1 cellular context compared by ENCODE assay signal in the genomic region with DNA sequence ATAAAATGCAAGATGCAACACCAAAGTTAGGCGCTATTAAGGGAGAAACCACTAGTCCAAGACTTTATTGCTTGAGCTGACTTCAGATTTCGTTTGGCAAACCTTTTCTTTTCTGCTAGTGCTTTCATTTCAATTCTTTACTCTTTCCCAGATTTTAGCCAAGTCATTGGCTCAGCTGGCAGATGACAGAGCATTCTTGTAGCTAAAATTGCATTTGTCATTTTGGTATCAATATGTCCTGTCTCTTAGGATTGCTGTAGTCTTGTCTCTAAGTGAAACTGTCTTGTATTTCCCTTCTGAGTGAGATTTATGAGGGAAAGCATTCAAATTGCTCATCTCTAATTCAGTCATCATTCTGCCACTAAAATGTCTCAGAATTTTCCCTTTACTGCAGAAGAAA.
TF ChIP-seq lines count a peak whose summit lies in the region.

No MANE protein-coding gene starts in this region.

TF ChIP-seq in K562, 482 proteins besides CTCF, POLR2A, EP300 and RAD21 (continued from another document and continues in another):
- TF ChIP-seq ZBTB43 (CRISPR knock-in tag; IDR thresholded peaks at IDR 0.05) (no peak), TCF7L2 (IDR thresholded peaks at IDR 0.05; ENCODE audit: low read depth, low read length) (no peak), ETV6 (IDR thresholded peaks at IDR 0.05; ENCODE audit: borderline replicate concordance in 1 of 2, low read depth in 2 of 2, low read length in 1 of 2) (no peak), ETV6 (CRISPR knock-in tag; IDR thresholded peaks at IDR 0.05; ENCODE audit: borderline replicate concordance) (no peak), NFE2 (IDR thresholded peaks at IDR 0.05; ENCODE audit: low read depth) (peak; percentile 93), C11orf30 (IDR thresholded peaks at IDR 0.05; ENCODE audit: low read depth) (peak; percentile 88), GABPA (tag; conservative IDR thresholded peaks at IDR 0.05; ENCODE audit: low read depth) (no peak), ZNF586 (CRISPR knock-in tag; conservative IDR thresholded peaks at IDR 0.05) (no peak), SMAD2 (IDR thresholded peaks at IDR 0.05; ENCODE audit: low read depth, low read length) (no peak), ZKSCAN3 (CRISPR knock-in tag; IDR thresholded peaks at IDR 0.05) (no peak), EZH2 (IDR thresholded peaks at IDR 0.05; ENCODE audit: borderline replicate concordance, low read depth, low read length) (no peak), SMARCA4 (IDR thresholded peaks at IDR 0.05) (no peak; the same call in 1 of the 2 replicates), FOSL1 (tag; conservative IDR thresholded peaks at IDR 0.05) (no peak), ARNT (IDR thresholded peaks at IDR 0.05) (no peak), CBX2 (IDR thresholded peaks at IDR 0.05; ENCODE audit: insufficient read depth, low read length, poor library complexity, severe bottlenecking) (no peak), MLX (CRISPR knock-in tag; conservative IDR thresholded peaks at IDR 0.05) (no peak), CXXC5 (CRISPR knock-in tag; IDR thresholded peaks at IDR 0.05) (no peak), SMARCE1 (IDR thresholded peaks at IDR 0.05) (no peak), ZNF175 (CRISPR knock-in tag; IDR thresholded peaks at IDR 0.05; ENCODE audit: low read depth) (no peak), SIRT6 (IDR thresholded peaks at IDR 0.05; ENCODE audit: low read depth, low read length) (no peak), ZFP36 (IDR thresholded peaks at IDR 0.05; ENCODE audit: low read depth, low read length, partially characterized antibody) (no peak), SRF (CRISPR knock-in tag; IDR thresholded peaks at IDR 0.05) (no peak), DPF2 (IDR thresholded peaks at IDR 0.05) (peak; percentile 42; the same call in 1 of the 2 replicates), MEIS2 (IDR thresholded peaks at IDR 0.05; ENCODE audit: partially characterized antibody) (peak; percentile 89), ZNF707 (CRISPR knock-in tag; conservative IDR thresholded peaks at IDR 0.05) (no peak), RBBP5 (IDR thresholded peaks at IDR 0.05; ENCODE audit: borderline replicate concordance, insufficient read depth, low read length, poor library complexity, severe bottlenecking) (no peak), CBFA2T2 (conservative IDR thresholded peaks at IDR 0.05) (no peak), JUN (IDR thresholded peaks at IDR 0.05; ENCODE audit: borderline replicate concordance, low read depth, low read length) (no peak), JUN (CRISPR knock-in tag; IDR thresholded peaks at IDR 0.05; ENCODE audit: borderline replicate concordance) (no peak), FOXK2 (conservative IDR thresholded peaks at IDR 0.05 in 1 of 2, IDR thresholded peaks at IDR 0.05 in 1 of 2; ENCODE audit: low read depth in 2 of 2) (0 out of 4 replicates have a peak, but pooled peaks of 1 of the 2 experiments have one; percentile 52), RFX7 (CRISPR knock-in tag; IDR thresholded peaks at IDR 0.05) (no peak), BRCA1 (IDR thresholded peaks at IDR 0.05) (no peak), BRCA1 (CRISPR knock-in tag; IDR thresholded peaks at IDR 0.05) (no peak), BACH1 (tag; IDR thresholded peaks at IDR 0.05) (0 out of 2 replicates have a peak, but pooled peaks have one; percentile 43), ZSCAN32 (CRISPR knock-in tag; IDR thresholded peaks at IDR 0.05) (no peak), RB1 (IDR thresholded peaks at IDR 0.05; ENCODE audit: low read depth) (no peak), MED1 (CRISPR knock-in tag; IDR thresholded peaks at IDR 0.05; ENCODE audit: borderline replicate concordance) (no peak), BCOR (IDR thresholded peaks at IDR 0.05) (no peak), RBM22 (IDR thresholded peaks at IDR 0.05; ENCODE audit: low read depth, low read length, poor library complexity, severe bottlenecking) (no peak), MAFF (IDR thresholded peaks at IDR 0.05; ENCODE audit: low read length) (peak; percentile 85)
- TF ChIP-seq, protein P1, sequence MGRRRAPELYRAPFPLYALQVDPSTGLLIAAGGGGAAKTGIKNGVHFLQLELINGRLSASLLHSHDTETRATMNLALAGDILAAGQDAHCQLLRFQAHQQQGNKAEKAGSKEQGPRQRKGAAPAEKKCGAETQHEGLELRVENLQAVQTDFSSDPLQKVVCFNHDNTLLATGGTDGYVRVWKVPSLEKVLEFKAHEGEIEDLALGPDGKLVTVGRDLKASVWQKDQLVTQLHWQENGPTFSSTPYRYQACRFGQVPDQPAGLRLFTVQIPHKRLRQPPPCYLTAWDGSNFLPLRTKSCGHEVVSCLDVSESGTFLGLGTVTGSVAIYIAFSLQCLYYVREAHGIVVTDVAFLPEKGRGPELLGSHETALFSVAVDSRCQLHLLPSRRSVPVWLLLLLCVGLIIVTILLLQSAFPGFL (CRISPR knock-in tag; IDR thresholded peaks at IDR 0.05): no peak
- TF ChIP-seq, protein P2, sequence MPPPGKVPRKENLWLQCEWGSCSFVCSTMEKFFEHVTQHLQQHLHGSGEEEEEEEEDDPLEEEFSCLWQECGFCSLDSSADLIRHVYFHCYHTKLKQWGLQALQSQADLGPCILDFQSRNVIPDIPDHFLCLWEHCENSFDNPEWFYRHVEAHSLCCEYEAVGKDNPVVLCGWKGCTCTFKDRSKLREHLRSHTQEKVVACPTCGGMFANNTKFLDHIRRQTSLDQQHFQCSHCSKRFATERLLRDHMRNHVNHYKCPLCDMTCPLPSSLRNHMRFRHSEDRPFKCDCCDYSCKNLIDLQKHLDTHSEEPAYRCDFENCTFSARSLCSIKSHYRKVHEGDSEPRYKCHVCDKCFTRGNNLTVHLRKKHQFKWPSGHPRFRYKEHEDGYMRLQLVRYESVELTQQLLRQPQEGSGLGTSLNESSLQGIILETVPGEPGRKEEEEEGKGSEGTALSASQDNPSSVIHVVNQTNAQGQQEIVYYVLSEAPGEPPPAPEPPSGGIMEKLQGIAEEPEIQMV (tag; conservative IDR thresholded peaks at IDR 0.05; ENCODE audit: low read depth): no peak
- TF ChIP-seq, protein P3, sequence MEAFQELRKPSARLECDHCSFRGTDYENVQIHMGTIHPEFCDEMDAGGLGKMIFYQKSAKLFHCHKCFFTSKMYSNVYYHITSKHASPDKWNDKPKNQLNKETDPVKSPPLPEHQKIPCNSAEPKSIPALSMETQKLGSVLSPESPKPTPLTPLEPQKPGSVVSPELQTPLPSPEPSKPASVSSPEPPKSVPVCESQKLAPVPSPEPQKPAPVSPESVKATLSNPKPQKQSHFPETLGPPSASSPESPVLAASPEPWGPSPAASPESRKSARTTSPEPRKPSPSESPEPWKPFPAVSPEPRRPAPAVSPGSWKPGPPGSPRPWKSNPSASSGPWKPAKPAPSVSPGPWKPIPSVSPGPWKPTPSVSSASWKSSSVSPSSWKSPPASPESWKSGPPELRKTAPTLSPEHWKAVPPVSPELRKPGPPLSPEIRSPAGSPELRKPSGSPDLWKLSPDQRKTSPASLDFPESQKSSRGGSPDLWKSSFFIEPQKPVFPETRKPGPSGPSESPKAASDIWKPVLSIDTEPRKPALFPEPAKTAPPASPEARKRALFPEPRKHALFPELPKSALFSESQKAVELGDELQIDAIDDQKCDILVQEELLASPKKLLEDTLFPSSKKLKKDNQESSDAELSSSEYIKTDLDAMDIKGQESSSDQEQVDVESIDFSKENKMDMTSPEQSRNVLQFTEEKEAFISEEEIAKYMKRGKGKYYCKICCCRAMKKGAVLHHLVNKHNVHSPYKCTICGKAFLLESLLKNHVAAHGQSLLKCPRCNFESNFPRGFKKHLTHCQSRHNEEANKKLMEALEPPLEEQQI (IDR thresholded peaks at IDR 0.05): no peak
- TF ChIP-seq, protein P4, sequence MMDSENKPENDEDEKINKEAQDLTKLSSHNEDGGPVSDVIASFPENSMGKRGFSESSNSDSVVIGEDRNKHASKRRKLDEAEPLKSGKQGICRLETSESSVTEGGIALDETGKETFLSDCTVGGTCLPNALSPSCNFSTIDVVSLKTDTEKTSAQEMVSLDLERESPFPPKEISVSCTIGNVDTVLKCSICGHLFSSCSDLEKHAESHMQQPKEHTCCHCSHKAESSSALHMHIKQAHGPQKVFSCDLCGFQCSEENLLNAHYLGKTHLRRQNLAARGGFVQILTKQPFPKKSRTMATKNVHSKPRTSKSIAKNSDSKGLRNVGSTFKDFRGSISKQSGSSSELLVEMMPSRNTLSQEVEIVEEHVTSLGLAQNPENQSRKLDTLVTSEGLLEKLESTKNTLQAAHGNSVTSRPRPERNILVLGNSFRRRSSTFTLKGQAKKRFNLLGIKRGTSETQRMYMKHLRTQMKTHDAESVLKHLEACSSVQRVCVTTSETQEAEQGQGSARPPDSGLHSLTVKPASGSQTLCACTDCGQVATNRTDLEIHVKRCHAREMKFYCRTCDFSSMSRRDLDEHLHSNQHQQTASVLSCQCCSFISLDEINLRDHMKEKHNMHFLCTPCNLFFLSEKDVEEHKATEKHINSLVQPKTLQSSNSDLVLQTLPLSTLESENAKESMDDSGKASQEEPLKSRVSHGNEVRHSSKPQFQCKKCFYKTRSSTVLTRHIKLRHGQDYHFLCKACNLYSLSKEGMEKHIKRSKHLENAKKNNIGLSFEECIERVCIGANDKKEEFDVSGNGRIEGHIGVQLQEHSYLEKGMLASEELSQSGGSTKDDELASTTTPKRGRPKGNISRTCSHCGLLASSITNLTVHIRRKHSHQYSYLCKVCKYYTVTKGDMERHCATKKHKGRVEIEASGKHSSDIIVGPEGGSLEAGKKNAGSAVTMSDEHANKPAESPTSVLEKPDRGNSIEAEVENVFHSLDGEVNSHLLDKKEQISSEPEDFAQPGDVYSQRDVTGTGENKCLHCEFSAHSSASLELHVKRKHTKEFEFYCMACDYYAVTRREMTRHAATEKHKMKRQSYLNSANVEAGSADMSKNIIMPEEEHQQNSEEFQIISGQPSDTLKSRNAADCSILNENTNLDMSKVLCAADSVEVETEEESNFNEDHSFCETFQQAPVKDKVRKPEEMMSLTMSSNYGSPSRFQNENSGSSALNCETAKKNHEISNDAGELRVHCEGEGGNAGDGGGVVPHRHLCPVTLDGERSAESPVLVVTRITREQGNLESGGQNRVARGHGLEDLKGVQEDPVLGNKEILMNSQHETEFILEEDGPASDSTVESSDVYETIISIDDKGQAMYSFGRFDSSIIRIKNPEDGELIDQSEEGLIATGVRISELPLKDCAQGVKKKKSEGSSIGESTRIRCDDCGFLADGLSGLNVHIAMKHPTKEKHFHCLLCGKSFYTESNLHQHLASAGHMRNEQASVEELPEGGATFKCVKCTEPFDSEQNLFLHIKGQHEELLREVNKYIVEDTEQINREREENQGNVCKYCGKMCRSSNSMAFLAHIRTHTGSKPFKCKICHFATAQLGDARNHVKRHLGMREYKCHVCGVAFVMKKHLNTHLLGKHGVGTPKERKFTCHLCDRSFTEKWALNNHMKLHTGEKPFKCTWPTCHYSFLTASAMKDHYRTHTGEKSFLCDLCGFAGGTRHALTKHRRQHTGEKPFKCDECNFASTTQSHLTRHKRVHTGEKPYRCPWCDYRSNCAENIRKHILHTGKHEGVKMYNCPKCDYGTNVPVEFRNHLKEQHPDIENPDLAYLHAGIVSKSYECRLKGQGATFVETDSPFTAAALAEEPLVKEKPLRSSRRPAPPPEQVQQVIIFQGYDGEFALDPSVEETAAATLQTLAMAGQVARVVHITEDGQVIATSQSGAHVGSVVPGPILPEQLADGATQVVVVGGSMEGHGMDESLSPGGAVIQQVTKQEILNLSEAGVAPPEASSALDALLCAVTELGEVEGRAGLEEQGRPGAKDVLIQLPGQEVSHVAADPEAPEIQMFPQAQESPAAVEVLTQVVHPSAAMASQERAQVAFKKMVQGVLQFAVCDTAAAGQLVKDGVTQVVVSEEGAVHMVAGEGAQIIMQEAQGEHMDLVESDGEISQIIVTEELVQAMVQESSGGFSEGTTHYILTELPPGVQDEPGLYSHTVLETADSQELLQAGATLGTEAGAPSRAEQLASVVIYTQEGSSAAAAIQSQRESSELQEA (IDR thresholded peaks at IDR 0.05; ENCODE audit: low read depth): no peak
- TF ChIP-seq, protein P5, sequence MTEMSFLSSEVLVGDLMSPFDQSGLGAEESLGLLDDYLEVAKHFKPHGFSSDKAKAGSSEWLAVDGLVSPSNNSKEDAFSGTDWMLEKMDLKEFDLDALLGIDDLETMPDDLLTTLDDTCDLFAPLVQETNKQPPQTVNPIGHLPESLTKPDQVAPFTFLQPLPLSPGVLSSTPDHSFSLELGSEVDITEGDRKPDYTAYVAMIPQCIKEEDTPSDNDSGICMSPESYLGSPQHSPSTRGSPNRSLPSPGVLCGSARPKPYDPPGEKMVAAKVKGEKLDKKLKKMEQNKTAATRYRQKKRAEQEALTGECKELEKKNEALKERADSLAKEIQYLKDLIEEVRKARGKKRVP (CRISPR knock-in tag; IDR thresholded peaks at IDR 0.05): no peak
- TF ChIP-seq, protein P6, sequence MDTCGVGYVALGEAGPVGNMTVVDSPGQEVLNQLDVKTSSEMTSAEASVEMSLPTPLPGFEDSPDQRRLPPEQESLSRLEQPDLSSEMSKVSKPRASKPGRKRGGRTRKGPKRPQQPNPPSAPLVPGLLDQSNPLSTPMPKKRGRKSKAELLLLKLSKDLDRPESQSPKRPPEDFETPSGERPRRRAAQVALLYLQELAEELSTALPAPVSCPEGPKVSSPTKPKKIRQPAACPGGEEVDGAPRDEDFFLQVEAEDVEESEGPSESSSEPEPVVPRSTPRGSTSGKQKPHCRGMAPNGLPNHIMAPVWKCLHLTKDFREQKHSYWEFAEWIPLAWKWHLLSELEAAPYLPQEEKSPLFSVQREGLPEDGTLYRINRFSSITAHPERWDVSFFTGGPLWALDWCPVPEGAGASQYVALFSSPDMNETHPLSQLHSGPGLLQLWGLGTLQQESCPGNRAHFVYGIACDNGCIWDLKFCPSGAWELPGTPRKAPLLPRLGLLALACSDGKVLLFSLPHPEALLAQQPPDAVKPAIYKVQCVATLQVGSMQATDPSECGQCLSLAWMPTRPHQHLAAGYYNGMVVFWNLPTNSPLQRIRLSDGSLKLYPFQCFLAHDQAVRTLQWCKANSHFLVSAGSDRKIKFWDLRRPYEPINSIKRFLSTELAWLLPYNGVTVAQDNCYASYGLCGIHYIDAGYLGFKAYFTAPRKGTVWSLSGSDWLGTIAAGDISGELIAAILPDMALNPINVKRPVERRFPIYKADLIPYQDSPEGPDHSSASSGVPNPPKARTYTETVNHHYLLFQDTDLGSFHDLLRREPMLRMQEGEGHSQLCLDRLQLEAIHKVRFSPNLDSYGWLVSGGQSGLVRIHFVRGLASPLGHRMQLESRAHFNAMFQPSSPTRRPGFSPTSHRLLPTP (IDR thresholded peaks at IDR 0.05; ENCODE audit: borderline replicate concordance, extremely low read depth, insufficient read length): no peak
